ENCODE assay signal across 1 cellular context in genomic region chr19:14091086-14091884, GRCh38.
A peak's percentile ranks its signal among the peaks of the same experiment; 100 is the strongest.
TF ChIP-seq lines count a peak whose summit lies in the region.

No MANE protein-coding gene starts in this region.

TF ChIP-seq in GM12878, 131 proteins besides CTCF, POLR2A, EP300 and RAD21 (continued from another document):
- peak; percentile 71 for TF ChIP-seq ZNF687 (IDR thresholded peaks at IDR 0.05)
- no peak for TF ChIP-seq TCF7 (IDR thresholded peaks at IDR 0.05; ENCODE audit: borderline replicate concordance)
- 0 out of 2 replicates have a peak, but pooled peaks have one; percentile 17 for TF ChIP-seq STAT1 (conservative IDR thresholded peaks at IDR 0.05)
- TF ChIP-seq POLR2AphosphoS2 (IDR thresholded peaks at IDR 0.05; ENCODE audit: low read depth, low read length), result no peak; the same call in 1 of the 2 replicates
- peak; percentile 53; the same call in 1 of the 2 replicates for TF ChIP-seq SPI1 (IDR thresholded peaks at IDR 0.05; ENCODE audit: borderline replicate concordance, insufficient read depth, low read depth, low read length)
- no peak for TF ChIP-seq TBL1XR1 (IDR thresholded peaks at IDR 0.05; ENCODE audit: low read depth, low read length)
- peak; percentile 25 for TF ChIP-seq YY1 (IDR thresholded peaks at IDR 0.05; ENCODE audit: low read depth, low read length)
- peak; percentile 76 for TF ChIP-seq NKRF (conservative IDR thresholded peaks at IDR 0.05)
- TF ChIP-seq RUNX3 (IDR thresholded peaks at IDR 0.05; ENCODE audit: low read length), result peak; percentile 14; the same call in 1 of the 2 replicates
- TF ChIP-seq FOXK2 (IDR thresholded peaks at IDR 0.05), result no peak
- TF ChIP-seq SREBF1 (IDR thresholded peaks at IDR 0.05; ENCODE audit: low read length), result no peak
- peak; percentile 49; the same call in 1 of the 2 replicates for TF ChIP-seq NBN (IDR thresholded peaks at IDR 0.05)
- TF ChIP-seq ATF2 (IDR thresholded peaks at IDR 0.05; ENCODE audit: low read length), result no peak
- TF ChIP-seq CEBPZ (IDR thresholded peaks at IDR 0.05; ENCODE audit: low read depth, low read length), result no peak
- TF ChIP-seq CHD4 (IDR thresholded peaks at IDR 0.05), result no peak
- TF ChIP-seq KLF5 (IDR thresholded peaks at IDR 0.05; ENCODE audit: partially characterized antibody), result peak; percentile 57
- peak; percentile 99 for TF ChIP-seq GATAD2B (conservative IDR thresholded peaks at IDR 0.05; ENCODE audit: low read depth)
- TF ChIP-seq ZNF274 (IDR thresholded peaks at IDR 0.05; ENCODE audit: insufficient read depth, insufficient read length), result no peak
